ENCODE assay signal across 8 cellular contexts in genomic region chr3:126389112-126389791, GRCh38. TPM values are rescaled to one million over a fixed set of nuclear protein-coding genes. Genes with fewer than 3 reads are reported as not detected.
DNase-seq lines count a peak whose midpoint lies in the region; ATAC-seq and TF ChIP-seq lines count a peak whose summit lies in the region.

No MANE protein-coding gene starts in this region.

- DNase-seq in ELR (ENCODE audit: low read depth) = peak; percentile 89
- peak; percentile 94 for DNase-seq in NCI-H2196 (lab: John Stamatoyannopoulos, UW; ENCODE audit: unreplicated experiment)
- DNase-seq in activated CD4-positive, alpha-beta memory T cell treated with anti-CD3 and anti-CD28 coated beads for 36 hours = peak; percentile 58
- DNase-seq in erythroblast (lab: John Stamatoyannopoulos, UW) = peak; percentile 79 to 82
- peak; percentile 58 to 80 for DNase-seq in mesothelial cell of epicardium (ENCODE audit: low spot score in 2 of 2, unreplicated experiment in 2 of 2)
- DNase-seq in stimulated activated CD8-positive, alpha-beta memory T cell treated with anti-CD3 and anti-CD28 coated beads, Interleukin-7, amount 100 ng/mL, for 24 hours (ENCODE audit: low read depth) = peak; percentile 6
- no peak for DNase-seq in NCI-H1048 (lab: John Stamatoyannopoulos, UW)

- H3K9me3 Mint-ChIP-seq in activated CD4-positive, alpha-beta memory T cell treated with anti-CD3 and anti-CD28 coated beads for 36 hours = no peaks in the 10 kb centered on the region
- peaks cover under 1% of the 10 kb centered on the region for H3K9me3 Mint-ChIP-seq in mesothelial cell of epicardium

- ATAC-seq in HG02642 (IDR thresholded peaks at IDR 0.05; ENCODE audit: poor library complexity, unreplicated experiment) = peak; percentile 77

- no peak overlapping the region for H3K4me3 Mint-ChIP-seq in activated CD4-positive, alpha-beta memory T cell treated with anti-CD3 and anti-CD28 coated beads for 36 hours
- H3K4me3 Mint-ChIP-seq in mesothelial cell of epicardium = peak overlapping the region; percentile 55

- no peak for TF ChIP-seq POLR2A in erythroblast (IDR thresholded peaks at IDR 0.05; ENCODE audit: low read length)

- CTCF ChIA-PET in activated CD4-positive, alpha-beta memory T cell treated with anti-CD3 and anti-CD28 coated beads for 36 hours (lab: Charles Lee) = interaction anchor here (0.6 to 1.1 kb wide), 3 partner anchors 48 to 453 kb away, joined by 3 to 4 read pairs (median 3); no protein-coding TSS in a partner anchor

- POLR2A ChIA-PET in activated CD4-positive, alpha-beta memory T cell treated with anti-CD3 and anti-CD28 coated beads for 36 hours (lab: Charles Lee) = no interaction called here

- TF ChIP-seq CTCF in mesothelial cell of epicardium (IDR thresholded peaks at IDR 0.05; ENCODE audit: unreplicated experiment) = peak; percentile 69

- no peak overlapping the region for H3K27ac Mint-ChIP-seq in activated CD4-positive, alpha-beta memory T cell treated with anti-CD3 and anti-CD28 coated beads for 36 hours
- H3K27ac Mint-ChIP-seq in mesothelial cell of epicardium = no peak overlapping the region

- H3K27me3 Mint-ChIP-seq in activated CD4-positive, alpha-beta memory T cell treated with anti-CD3 and anti-CD28 coated beads for 36 hours = peaks cover 52% of the 10 kb centered on the region
- H3K27me3 Mint-ChIP-seq in mesothelial cell of epicardium (ENCODE audit: low read depth) = peaks cover 45% of the 10 kb centered on the region

- H3K4me1 Mint-ChIP-seq in activated CD4-positive, alpha-beta memory T cell treated with anti-CD3 and anti-CD28 coated beads for 36 hours (ENCODE audit: low read depth) = peaks cover 3% of the 10 kb centered on the region
- peaks cover 3% of the 10 kb centered on the region for H3K4me1 Mint-ChIP-seq in mesothelial cell of epicardium

- no peaks in the 10 kb centered on the region for H3K36me3 Mint-ChIP-seq in activated CD4-positive, alpha-beta memory T cell treated with anti-CD3 and anti-CD28 coated beads for 36 hours
- H3K36me3 Mint-ChIP-seq in mesothelial cell of epicardium = no peaks in the 10 kb centered on the region

- intact Hi-C loops in activated CD4-positive, alpha-beta memory T cell treated with anti-CD3 and anti-CD28 coated beads for 36 hours (cut with micrococcal nuclease) = loop anchor here (1.0 to 10.0 kb wide), 3 partner anchors 143 to 464 kb away; no protein-coding TSS in a partner anchor

RNA-seq across cellular contexts. Expression of gene CFAP100, which starts 5.5 kb away (rescaled TPM):
- not detected for total RNA-seq in activated CD4-positive, alpha-beta memory T cell treated with anti-CD3 and anti-CD28 coated beads for 36 hours
- not detected in 3 replicates for total RNA-seq in mesothelial cell of epicardium

RNA-seq across cellular contexts. Expression of gene KLF15, which starts 32.0 kb away (rescaled TPM):
- under 1 TPM; 0.40 to 0.46 TPM for total RNA-seq in activated CD4-positive, alpha-beta memory T cell treated with anti-CD3 and anti-CD28 coated beads for 36 hours
- total RNA-seq in mesothelial cell of epicardium = 1.1 to 1.9 TPM (median 1.4 TPM) in 3 replicates
